ENCODE assay signal across 11 cellular contexts in the genomic region with DNA sequence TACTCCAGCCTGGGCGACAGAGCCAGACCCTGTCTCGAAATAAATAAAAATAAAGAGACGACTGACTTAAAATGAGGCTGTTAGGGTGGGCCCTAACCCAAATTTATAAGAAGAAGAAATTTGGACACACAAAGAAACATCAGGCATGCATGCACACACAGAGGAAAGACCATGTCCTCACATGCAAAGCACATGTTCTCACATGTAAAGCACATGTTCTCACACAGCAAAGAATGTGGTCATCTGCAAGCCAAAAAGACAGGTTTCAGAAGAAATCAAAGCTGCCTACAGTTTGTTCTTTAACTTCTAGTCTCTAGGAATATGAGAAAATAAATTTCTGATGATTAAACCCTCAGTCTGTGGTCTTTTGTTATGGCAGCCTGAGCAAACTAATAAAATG.
"Had no signal": no experiment of that assay in that cellular context is flagged by ENCODE, and none has a peak within 500 bp of the region (broad histone marks: within the 10 kb centered on the region; RNA-seq: fewer than 3 reads in every experiment).

No MANE protein-coding gene starts in this region.

- ATAC-seq: GM23338, HCT116 had no signal

- H3K36me3 ChIP-seq: HAP-1 had no signal

- H2AFZ ChIP-seq: GM23248, GM23338 had no signal

- H3K4me2 ChIP-seq: GM23338 had no signal

- H3K9ac ChIP-seq: GM23248 had no signal

- H3K4me1 ChIP-seq: HAP-1 had no signal

- H3K27ac ChIP-seq: GM23248 had no signal

- H3K4me3 ChIP-seq: GM23248, GM23338, HAP-1 had no signal

- DNase-seq: GM23248, GOT3, H7, H9, HCEC 1CT, HFFc6 had no signal

- H3K9me3 ChIP-seq: HAP-1 had no signal

- FAIRE-seq: H1, H54 had no signal
